Comparison of ENCODE assay signal across 8 cellular contexts in the genomic region with DNA sequence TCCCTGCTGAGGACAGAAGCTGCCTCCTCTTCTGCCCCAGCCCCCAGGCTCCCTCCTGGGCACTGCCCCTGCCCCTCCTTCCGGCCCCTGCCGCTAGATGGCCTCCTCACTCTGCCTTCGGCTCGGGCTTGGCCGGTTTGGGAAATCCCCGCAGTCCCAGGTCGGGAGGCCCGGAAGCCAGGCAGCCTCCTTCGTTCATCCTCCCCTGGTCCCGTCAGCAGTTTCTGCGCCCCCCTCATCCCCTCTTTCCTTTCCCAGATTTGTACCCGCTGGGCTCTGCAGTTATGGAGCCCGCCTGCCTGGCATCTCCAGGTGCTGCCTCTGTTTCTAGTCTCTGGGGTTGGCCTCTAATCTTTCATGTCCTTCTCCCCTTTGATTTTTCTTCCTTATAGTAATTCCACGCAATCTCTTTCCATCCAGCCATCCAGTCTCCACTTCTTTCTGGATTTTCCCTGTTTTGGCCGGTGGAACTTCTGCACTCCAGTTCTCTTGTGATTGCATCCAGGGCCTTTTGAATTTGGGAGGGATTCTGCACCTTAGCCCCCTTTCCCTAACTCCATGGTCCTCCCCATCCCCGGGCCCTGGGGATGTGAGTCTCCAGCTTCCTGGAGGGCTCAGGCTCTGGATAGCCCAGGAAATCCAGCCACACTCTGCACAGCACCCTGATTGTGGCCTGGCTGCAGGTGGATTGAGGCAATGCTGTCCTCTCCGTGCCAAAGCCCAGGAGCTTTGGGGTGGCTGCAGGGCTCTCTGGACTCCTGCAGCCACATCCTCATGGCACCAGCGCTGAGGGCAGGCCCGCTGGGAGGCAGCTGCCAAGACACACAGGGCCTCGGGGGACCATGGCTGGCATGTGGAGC. TPM values are rescaled to one million over a fixed set of nuclear protein-coding genes. Genes with fewer than 3 reads are reported as not detected.
DNase-seq lines count a peak whose midpoint lies in the region; ATAC-seq, FAIRE-seq and TF ChIP-seq lines count a peak whose summit lies in the region.

No MANE protein-coding gene starts in this region.

- FAIRE-seq in GM12878 (lab: Jason Lieb, UNC) = no peak
- FAIRE-seq in HepG2 (lab: Jason Lieb, UNC) = no peak

- CTCF ChIA-PET in GM12878 (lab: Yijun Ruan, JAX) (interaction anchor here (0.6 to 1.6 kb wide), 5 partner anchors 113 to 1658 kb away, joined by 3 to 8 read pairs (median 3); no protein-coding TSS in a partner anchor), HepG2 (lab: Yijun Ruan, JAX; ENCODE audit: low intra/inter-chr PET ratio, low total read pairs) (interaction anchor here (1.2 to 1.4 kb wide), 3 partner anchors 341 to 1001 kb away, joined by 3 to 7 read pairs (median 6); no protein-coding TSS in a partner anchor)

- H3K4me1 ChIP-seq in GM12878 (ENCODE audit: control insufficient read depth, insufficient read depth, low read length) (no peaks in the 10 kb centered on the region), HepG2 (ENCODE audit: insufficient read depth, low read length) (peaks cover 37% of the 10 kb centered on the region), uterus (peaks cover 0 to 7% of the 10 kb centered on the region in 2 donors)

- WGBS in GM12878 (ENCODE audit: insufficient coverage, insufficient replicate concordance, low lambda C conversion rate, missing lambda C conversion rate) = 13% methylated on average over 19 of the region's 20 CpGs
- whole genome bisulfite sequencing in HepG2 (ENCODE audit: low lambda C conversion rate) = 3% methylated on average over 16 of the region's 20 CpGs

- H3K27ac ChIP-seq in GM12878 (ENCODE audit: control insufficient read depth, insufficient read depth) = no peak overlapping the region
- no peak overlapping the region for H3K27ac ChIP-seq in HepG2 (ENCODE audit: extremely low read length, insufficient read depth, low read length)
- no peak overlapping the region for H3K27ac ChIP-seq in uterus

- POLR2A ChIA-PET in GM12878 (lab: Charles Lee) = no interaction called here
- POLR2A ChIA-PET in HepG2 (lab: Yijun Ruan, JAX) = no interaction called here

- TF ChIP-seq EP300 in GM12878 (IDR thresholded peaks at IDR 0.05; ENCODE audit: borderline replicate concordance in 1 of 2, control insufficient read depth in 1 of 2, low read depth in 2 of 2, low read length in 2 of 2) (no peak), HepG2 (IDR thresholded peaks at IDR 0.05; ENCODE audit: low read depth in 2 of 2, low read length in 2 of 2) (no peak), HepG2 (CRISPR knock-in tag; IDR thresholded peaks at IDR 0.05; ENCODE audit: borderline replicate concordance) (no peak)

- no peaks in the 10 kb centered on the region for H4K20me1 ChIP-seq in GM12878 (ENCODE audit: control insufficient read depth, insufficient read depth)
- H4K20me1 ChIP-seq in HepG2 (ENCODE audit: insufficient read depth, low read length) = peaks cover 5% of the 10 kb centered on the region; the same call in 1 of the 2 replicates

- H3K27me3 ChIP-seq in GM12878 (replicated peaks in 1 of 2; ENCODE audit: control insufficient read depth in 2 of 2, insufficient read depth in 2 of 2, low read length in 1 of 2) (peaks cover 6 to 8% of the 10 kb centered on the region in 2 experiments), HepG2 (ENCODE audit: control insufficient read depth in 1 of 2, insufficient read depth in 2 of 2, low read length in 2 of 2) (peaks cover 10 to 79% of the 10 kb centered on the region in 2 experiments; a peak in 4 of 5 replicates), uterus (peaks cover 0 to 20% of the 10 kb centered on the region in 2 donors)

- no peak overlapping the region for H3K9ac ChIP-seq in GM12878 (ENCODE audit: control insufficient read depth, insufficient read depth, low read length)
- H3K9ac ChIP-seq in HepG2 (ENCODE audit: insufficient read depth, low read depth, low read length) = no peak overlapping the region

- H3K79me2 ChIP-seq in GM12878 (ENCODE audit: control insufficient read depth, insufficient read depth, low read length) (no peaks in the 10 kb centered on the region), HepG2 (ENCODE audit: insufficient read depth, low read length) (no peaks in the 10 kb centered on the region)

- TF ChIP-seq RAD21 in GM12878 (IDR thresholded peaks at IDR 0.05; ENCODE audit: insufficient read depth, low read depth, low read length) (peak; percentile 97), HepG2 (CRISPR knock-in tag; IDR thresholded peaks at IDR 0.05) (peak; percentile 92)

- BruUV-seq in GM12878 (replicated peaks; lab: Mats Ljungman, UMichigan) (no TSS peak), HepG2 (replicated peaks; lab: Mats Ljungman, UMichigan) (no TSS peak)

- H3K4me2 ChIP-seq in GM12878 (ENCODE audit: control insufficient read depth, insufficient read depth) (peak overlapping the region; percentile 11; the same call in 1 of the 2 replicates), HepG2 (ENCODE audit: low read depth, low read length) (0 out of 2 replicates have a peak overlapping the region, but pooled peaks have one; percentile 7)

- RAD21 ChIA-PET in GM12878 (lab: Charles Lee; ENCODE audit: unreplicated experiment) = no interaction called here

- TF ChIP-seq CTCF in GM12878 (IDR thresholded peaks at IDR 0.05 in 2 of 3, conservative IDR thresholded peaks at IDR 0.05 in 1 of 3; ENCODE audit: control insufficient read depth in 2 of 3, extremely low read depth in 1 of 3, insufficient read depth in 1 of 3, low read depth in 3 of 3, low read length in 3 of 3) (peak; percentile 79 to 97 (median 96); a peak in 5 of 6 replicates), HepG2 (CRISPR knock-in tag; IDR thresholded peaks at IDR 0.05) (peak; percentile 94), uterus (IDR thresholded peaks at IDR 0.05) (no peak)

- ATAC-seq in GM19395 (IDR thresholded peaks at IDR 0.05; ENCODE audit: unreplicated experiment) (peak; percentile 88), HG03439 (IDR thresholded peaks at IDR 0.05; ENCODE audit: unreplicated experiment) (peak; percentile 80), GM12878 (peak; percentile 99), HepG2 (peak; percentile 81)

- intact Hi-C loops in GM12878 (cut with micrococcal nuclease; ENCODE audit: unreplicated experiment) = loop anchor here (1.0 to 10.0 kb wide), 4 partner anchors 339 to 1001 kb away; a partner anchor contains a TSS
- intact Hi-C loops in HepG2 (cut with micrococcal nuclease; ENCODE audit: unreplicated experiment) = loop anchor here (1.0 to 2.0 kb wide), 2 partner anchors 139 to 341 kb away; no protein-coding TSS in a partner anchor
- intact Hi-C loops in uterus (cut with DNase I; ENCODE audit: low total_unique reads) = no loop called here

- H2AFZ ChIP-seq in GM12878 (ENCODE audit: control insufficient read depth, low read depth, low read length) = peak overlapping the region; percentile 16
- no peak overlapping the region for H2AFZ ChIP-seq in HepG2 (ENCODE audit: low read length)

- in situ Hi-C loops in GM12878 (cut with MboI) (loop anchor here (5.0 to 25.0 kb wide), 3 partner anchors 657 to 1447 kb away; no protein-coding TSS in a partner anchor), HepG2 (cut with HindIII; ENCODE audit: extremely low pct_ligation_motif_present, low pct_unique_long_range_greater_than_20kb) (loop anchor here (5.0 to 25.0 kb wide), 3 partner anchors 149 to 822 kb away; a partner anchor contains a TSS)

- TF ChIP-seq POLR2A in GM12878 (IDR thresholded peaks at IDR 0.05; ENCODE audit: low read depth, low read length) (no peak), HepG2 (IDR thresholded peaks at IDR 0.05; ENCODE audit: insufficient read depth in 1 of 2, low read depth in 2 of 2, low read length in 2 of 2) (no peak), uterus (IDR thresholded peaks at IDR 0.05) (no peak)

- H3K4me3 ChIP-seq in GM12878 = no peak overlapping the region
- H3K4me3 ChIP-seq in HepG2 (replicated peaks in 1 of 3; ENCODE audit: insufficient read depth in 1 of 3, low read depth in 2 of 3, low read length in 3 of 3) = no peak overlapping the region
- no peak overlapping the region for H3K4me3 ChIP-seq in uterus

- no peaks in the 10 kb centered on the region; the same call in 2 of the 3 replicates for H3K9me3 ChIP-seq in GM12878 (replicated peaks; ENCODE audit: control insufficient read depth, insufficient read depth, low read length)
- H3K9me3 ChIP-seq in HepG2 (ENCODE audit: low read length) = no peaks in the 10 kb centered on the region
- H3K9me3 ChIP-seq in uterus = no peaks in the 10 kb centered on the region

- H3K36me3 ChIP-seq in GM12878 (ENCODE audit: control insufficient read depth in 2 of 2, insufficient read depth in 2 of 2, low read length in 1 of 2) = no peaks in the 10 kb centered on the region
- no peaks in the 10 kb centered on the region for H3K36me3 ChIP-seq in HepG2 (replicated peaks in 1 of 2; ENCODE audit: control insufficient read depth in 1 of 2, insufficient read depth in 2 of 2, low read length in 2 of 2)
- no peaks in the 10 kb centered on the region for H3K36me3 ChIP-seq in uterus

- DNase-seq in DMS53 (lab: John Stamatoyannopoulos, UW) (peak; percentile 78), T-helper 9 cell (peak; percentile 28), GM12878 (ENCODE audit: low read depth, low spot score) (no peak), HepG2 (ENCODE audit: low spot score) (no peak), uterus (no peak)
- peak; percentile 55 for DNase-seq in stimulated activated CD8-positive, alpha-beta memory T cell treated with anti-CD3 and anti-CD28 coated beads, Interleukin-7, amount 100 ng/mL, for 24 hours (ENCODE audit: low read depth)

- SMC1A ChIA-PET in GM12878 (lab: Charles Lee; ENCODE audit: uncharacterized antibody, unreplicated experiment) = interaction anchor here (0.6 to 1.0 kb wide), 2 partner anchors 657 to 1136 kb away, joined by 3 to 5 read pairs; no protein-coding TSS in a partner anchor

RNA-seq across cellular contexts. Expression of a gene that starts 3.3 kb away (rescaled TPM):
- not detected in 2 replicates for total RNA-seq in GM12878 (2013; cell fraction: nucleolus; rRNA removed)
- total RNA-seq in GM12878 (2014; rRNA removed) (not detected in 2 replicates), GM12878 (2014; rRNA removed; fragmentation: Illumina TruSeq; extraction: Trizol) (not detected in 2 replicates), GM12878 (2021) (not detected in 2 replicates), HepG2 (2016; rRNA removed; fragmentation: Illumina TruSeq; extraction: Trizol) (1.7 and 1.9 TPM in 2 replicates), uterus (under 1 TPM in 1 of 4 donors, not detected in 3; 0.62 TPM)
- polyA plus RNA-seq in GM12878 (2011; ENCODE audit: low read depth) = not detected
- polyA plus RNA-seq in GM12878 (2011; rRNA removed) (not detected in 2 replicates), GM12878 (2014; fragmentation: Illumina TruSeq; extraction: Trizol) (not detected in 2 replicates), GM12878 (2014; fragmentation: Nextera tagmentation; extraction: Ambion mirVana) (not detected), GM12878 (2014; rRNA removed) (not detected in 2 replicates), GM12878 (2016; fragmentation: Nextera tagmentation; extraction: Ambion mirVana) (not detected), HepG2 (2011; rRNA removed) (3.4 and 4.9 TPM in 2 replicates)
- 0.02 TPM in 1 of 2 replicates, not detected in the other for polyA plus RNA-seq in GM12878 (2011; cell fraction: cytosol; rRNA removed)
- polyA plus RNA-seq in GM12878 (2011; cell fraction: nucleus; rRNA removed) = 0.01 TPM in 1 of 2 replicates, not detected in the other
- not detected in 2 replicates for polyA plus RNA-seq in GM12878 (2012)
- polyA minus RNA-seq in GM12878 (2011; rRNA and poly(A)+ RNA removed) = not detected in 2 replicates
- not detected in 2 replicates for polyA minus RNA-seq in GM12878 (2011; cell fraction: cytosol; rRNA and poly(A)+ RNA removed)
- not detected in 2 replicates for polyA minus RNA-seq in GM12878 (2011; cell fraction: nucleus; rRNA and poly(A)+ RNA removed)
- 0.10 and 0.53 TPM in 2 replicates for total RNA-seq in HepG2 (2016; cell fraction: cytosol; rRNA removed; fragmentation: Illumina TruSeq; extraction: Trizol; ENCODE audit: low read depth)
- total RNA-seq in HepG2 (2016; cell fraction: insoluble cytoplasmic fraction; rRNA removed; fragmentation: Illumina TruSeq; extraction: Trizol) = 1.3 and 2.2 TPM in 2 replicates
- total RNA-seq in HepG2 (2016; cell fraction: membrane; rRNA removed; fragmentation: Illumina TruSeq; extraction: Trizol) = 0.80 and 1.6 TPM in 2 replicates
- 1.3 TPM in 2 replicates for total RNA-seq in HepG2 (2016; cell fraction: nucleus; rRNA removed; fragmentation: Illumina TruSeq; extraction: Trizol)
- 1.9 and 3.3 TPM in 2 replicates for polyA plus RNA-seq in HepG2 (2011; cell fraction: cytosol; rRNA removed)
- polyA plus RNA-seq in HepG2 (2011; cell fraction: nucleus; rRNA removed) = 12.2 and 16.4 TPM in 2 replicates
- polyA plus RNA-seq in HepG2 (2012) = 3.5 and 6.3 TPM in 2 replicates
- polyA plus RNA-seq in HepG2 (2016; cell fraction: cytosol; fragmentation: Illumina TruSeq; extraction: Trizol; ENCODE audit: low read depth) = 0.17 TPM in 2 replicates
- 1.8 and 2.1 TPM in 2 replicates for polyA plus RNA-seq in HepG2 (2016; cell fraction: insoluble cytoplasmic fraction; fragmentation: Illumina TruSeq; extraction: Trizol; ENCODE audit: low read depth)
- 0.12 and 0.47 TPM in 2 replicates for polyA plus RNA-seq in HepG2 (2016; cell fraction: membrane; fragmentation: Illumina TruSeq; extraction: Trizol; ENCODE audit: low read depth)
- polyA plus RNA-seq in HepG2 (2016; cell fraction: nucleus; fragmentation: Illumina TruSeq; extraction: Trizol; ENCODE audit: insufficient read depth, low read depth) = 3.9 and 4.1 TPM in 2 replicates
- polyA minus RNA-seq in HepG2 (2011; rRNA and poly(A)+ RNA removed; ENCODE audit: low replicate concordance) = 9.0 TPM in 1 of 2 replicates, not detected in the other
- polyA minus RNA-seq in HepG2 (2011; cell fraction: cytosol; rRNA and poly(A)+ RNA removed) = 4.0 and 5.5 TPM in 2 replicates
- polyA minus RNA-seq in HepG2 (2011; cell fraction: nucleus; rRNA and poly(A)+ RNA removed) = 4.5 and 5.2 TPM in 2 replicates

Comparison
In these comparisons a context has a peak if more than half of its experiments do, and no peak if none do; other contexts are left out.
1. DNase-seq: peak in DMS53 (single experiment), T-helper 9 cell (single experiment) and stimulated activated CD8-positive, alpha-beta memory T cell treated with anti-CD3 and anti-CD28 coated beads, Interleukin-7, amount 100 ng/mL, for 24 hours (single experiment); none in GM12878 (single experiment), HepG2 (single experiment) and uterus (0 of 2).
2. CTCF ChIP-seq: peak in GM12878 (3 of 3) and HepG2 (single experiment); none in uterus (0 of 4).
3. Peak in every context shown above with its lines, with median percentiles within 50 percentile points of each other: ATAC-seq.